Comparison of ENCODE assay signal across 11 cellular contexts in genomic region chr16:57184113-57184512, GRCh38. TPM values are rescaled to one million over a fixed set of nuclear protein-coding genes. Genes with fewer than 3 reads are reported as not detected.
DNase-seq lines count a peak whose midpoint lies in the region; ATAC-seq and TF ChIP-seq lines count a peak whose summit lies in the region.
"Had no signal": no experiment of that assay in that cellular context is flagged by ENCODE, and none has a peak within 500 bp of the region (broad histone marks: within the 10 kb centered on the region; RNA-seq: fewer than 3 reads in every experiment).

No MANE protein-coding gene starts in this region.

- no peaks in the 10 kb centered on the region for H3K27me3 ChIP-seq in aorta (ENCODE audit: control insufficient read depth in 1 of 2, insufficient read depth in 2 of 2, low read length in 1 of 2)

- no peaks in the 10 kb centered on the region for H3K36me3 ChIP-seq in aorta (ENCODE audit: control insufficient read depth in 1 of 2, insufficient read depth in 2 of 2, low read length in 1 of 2)

- H3K4me1 Mint-ChIP-seq in T-helper 2 cell treated with Interferon-gamma antibody and Interleukin-4, amounts not matched to agents 5 μg/mL and 100 μg/mL, for 36 hours (ENCODE audit: low read depth), result peaks cover 31% of the 10 kb centered on the region
- H3K4me1 Mint-ChIP-seq in brain (peaks cover 79% of the 10 kb centered on the region), neural crest cell (peaks cover 50% of the 10 kb centered on the region)

- peak overlapping the region; percentile 99 for H3K4me3 Mint-ChIP-seq in T-helper 2 cell treated with Interferon-gamma antibody and Interleukin-4, amounts not matched to agents 5 μg/mL and 100 μg/mL, for 36 hours
- H3K4me3 Mint-ChIP-seq in brain, result peak overlapping the region; percentile 97 to 100 (median 98)
- peak overlapping the region; percentile 99 for H3K4me3 Mint-ChIP-seq in neural crest cell

- H3K36me3 Mint-ChIP-seq in T-helper 2 cell treated with Interferon-gamma antibody and Interleukin-4, amounts not matched to agents 5 μg/mL and 100 μg/mL, for 36 hours (ENCODE audit: low read depth), result peaks cover 10% of the 10 kb centered on the region
- H3K36me3 Mint-ChIP-seq in brain, result peaks cover 11% of the 10 kb centered on the region
- H3K36me3 Mint-ChIP-seq in neural crest cell (ENCODE audit: low read depth), result peaks cover 3% of the 10 kb centered on the region

- H3K9me3 ChIP-seq in aorta (ENCODE audit: control insufficient read depth, low read length), result no peaks in the 10 kb centered on the region

- WGBS in aorta, 2 donors, result 96% methylated on average over 4 of the region's 4 CpGs

- H3K9me3 Mint-ChIP-seq in T-helper 2 cell treated with Interferon-gamma antibody and Interleukin-4, amounts not matched to agents 5 μg/mL and 100 μg/mL, for 36 hours, result no peaks in the 10 kb centered on the region
- peaks cover 0 to 7% (median 0%) of the 10 kb centered on the region in 5 experiments for H3K9me3 Mint-ChIP-seq in brain
- H3K9me3 Mint-ChIP-seq in neural crest cell, result no peaks in the 10 kb centered on the region

- ATAC-seq in aorta (ENCODE audit: low FRiP score) (no peak), GM21423 (IDR thresholded peaks at IDR 0.05; ENCODE audit: unreplicated experiment) (no peak)

- H3K4me1 ChIP-seq in aorta (ENCODE audit: control insufficient read depth in 1 of 2, insufficient read depth in 2 of 2, low read length in 2 of 2), result peaks cover 0 to 3% of the 10 kb centered on the region in 2 donors

- H3K27me3 Mint-ChIP-seq in T-helper 2 cell treated with Interferon-gamma antibody and Interleukin-4, amounts not matched to agents 5 μg/mL and 100 μg/mL, for 36 hours (ENCODE audit: low read depth), result no peaks in the 10 kb centered on the region
- H3K27me3 Mint-ChIP-seq in brain, result peaks cover 15% of the 10 kb centered on the region
- H3K27me3 Mint-ChIP-seq in neural crest cell (ENCODE audit: low read depth), result no peaks in the 10 kb centered on the region

- peak overlapping the region; percentile 0 for H3K27ac Mint-ChIP-seq in T-helper 2 cell treated with Interferon-gamma antibody and Interleukin-4, amounts not matched to agents 5 μg/mL and 100 μg/mL, for 36 hours
- peak overlapping the region; percentile 30 to 99 (median 98) for H3K27ac Mint-ChIP-seq in brain
- no peak overlapping the region for H3K27ac Mint-ChIP-seq in neural crest cell (ENCODE audit: unreplicated experiment)

- no peak for DNase-seq in T-helper 2 cell treated with Interferon-gamma antibody and Interleukin-4, amounts not matched to agents 5 μg/mL and 100 μg/mL, for 36 hours (ENCODE audit: low spot score)
- DNase-seq in T-helper 2 cell, result no peak
- no peak for DNase-seq in LNCaP clone FGC (ENCODE audit: low read depth)
- no peak for DNase-seq in neural crest cell (ENCODE audit: low read depth, low spot score)
- no peak for DNase-seq in aorta
- no peak for DNase-seq in NCI-H2029 treated with DMSO at 0.1 percent for 48 hours (lab: John Stamatoyannopoulos, UW)
- DNase-seq: anterior cingulate cortex; GF-D8; stimulated activated naive CD4-positive, alpha-beta T cell had no signal

- TF ChIP-seq CTCF in LNCaP clone FGC (IDR thresholded peaks at IDR 0.05; ENCODE audit: control insufficient read depth, extremely low read depth, insufficient read depth) (no peak), brain (conservative IDR thresholded peaks at IDR 0.05) (no peak), neural crest cell (conservative IDR thresholded peaks at IDR 0.05) (no peak)

- H3K27ac ChIP-seq in aorta (ENCODE audit: low read depth in 1 of 2, low read length in 2 of 2), result no peak overlapping the region

- H3K4me3 ChIP-seq in LNCaP clone FGC (ENCODE audit: low read depth, low read length) (peak overlapping the region; percentile 98), aorta (ENCODE audit: low read length in 2 of 2) (no peak overlapping the region)

- intact Hi-C loops in aorta (cut with DNase I), result no loop called here

RNA-seq across cellular contexts. Expression of gene PSME3IP1, which starts 1.7 kb away (rescaled TPM):
- polyA plus RNA-seq in brain (ENCODE audit: insufficient read depth, low read depth, low replicate concordance) (208 TPM), aorta (10 to 100 TPM; 34.9 to 90.8 TPM)
- total RNA-seq in neural crest cell (102 and 108 TPM in 2 replicates), aorta (10 to 100 TPM; 59.8 to 85.7 TPM)

RNA-seq across cellular contexts. Expression of gene RSPRY1, which starts 2.0 kb away (rescaled TPM):
- 22.6 TPM for polyA plus RNA-seq in brain (ENCODE audit: insufficient read depth, low read depth, low replicate concordance)
- 46.8 and 53.4 TPM in 2 replicates for total RNA-seq in neural crest cell
- total RNA-seq in aorta, result 10 to 100 TPM; 30.9 to 32.5 TPM
- polyA plus RNA-seq in aorta, result 10 to 100 TPM; 10.4 to 12.7 TPM
